23 cellular contexts compared by ENCODE assay signal in the genomic region with DNA sequence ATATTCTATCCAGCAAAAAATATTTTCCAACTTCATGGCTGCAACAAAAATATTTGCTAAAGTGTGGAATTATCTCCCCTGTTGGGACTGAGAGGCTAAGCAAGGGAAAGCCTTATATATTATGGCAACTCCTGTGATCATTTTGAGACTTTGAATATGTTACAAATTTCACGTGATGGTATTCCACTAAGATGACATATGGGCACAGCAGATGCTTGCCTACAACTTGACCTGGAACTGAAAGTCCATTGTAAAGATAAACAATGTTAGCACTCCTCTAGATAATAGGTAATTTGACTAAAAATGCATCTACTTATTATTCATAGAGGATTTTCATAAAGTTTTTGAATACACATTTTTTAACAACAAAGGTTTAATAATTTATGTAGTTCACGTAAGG.
"Had no signal": no experiment of that assay in that cellular context is flagged by ENCODE, and none has a peak within 500 bp of the region (broad histone marks: within the 10 kb centered on the region; RNA-seq: fewer than 3 reads in every experiment).

No MANE protein-coding gene starts in this region.

- H3K9me3 ChIP-seq: neutrophil, ovary, right atrium auricular region, right lobe of liver, tibial nerve, uterus had no signal

- H3K27me3 ChIP-seq: neural progenitor cell, neutrophil, ovary, right atrium auricular region, right lobe of liver, tibial nerve, uterus had no signal

- DNase-seq: islet precursor cell; left ventricle myocardium inferior; naive B cell; natural killer cell; nephron progenitor cell; occipital lobe; ovary; right lobe of liver; stimulated activated CD4-positive, alpha-beta T cell treated with anti-CD3 and anti-CD28 coated beads, Interleukin-1b, Interleukin-23, amount 100 ng/mL, for 48 hours; stimulated activated CD4-positive, alpha-beta T cell treated with anti-CD3 and anti-CD28 coated beads, Interleukin-2, amount 100 ng/mL, for 48 hours; stimulated activated CD4-positive, alpha-beta T cell treated with anti-CD3 and anti-CD28 coated beads, Interleukin-4, amount 100 ng/mL, for 4 hours; stimulated activated CD8-positive, alpha-beta memory T cell treated with anti-CD3 and anti-CD28 coated beads, Interleukin-4, amount 100 ng/mL, for 48 hours; stimulated activated naive CD4-positive, alpha-beta T cell treated with Interleukin-2 at 50 U/mL for 16 hours; stimulated activated naive CD8-positive, alpha-beta T cell treated with anti-CD3 and anti-CD28 coated beads, Interleukin-15, amount 100 ng/mL, for 72 hours; substantia nigra; uterus had no signal

- H3K4me2 ChIP-seq: neural progenitor cell, smooth muscle cell had no signal

- H3K4me3 ChIP-seq: left ventricle myocardium inferior, lung, neural progenitor cell, ovary, right atrium auricular region, right lobe of liver, smooth muscle cell, tibial nerve, uterus had no signal

- H3K36me3 ChIP-seq: left ventricle myocardium inferior, neural progenitor cell, neutrophil, ovary, right atrium auricular region, right lobe of liver, tibial nerve, uterus had no signal

- H3K27ac ChIP-seq: left ventricle myocardium inferior, neural progenitor cell, neutrophil, ovary, right atrium auricular region, right lobe of liver, tibial nerve, uterus had no signal

- H3K4me1 ChIP-seq: left ventricle myocardium inferior, neural progenitor cell, right atrium auricular region, right lobe of liver, tibial nerve, uterus had no signal

- ATAC-seq: natural killer cell; right lobe of liver; stimulated activated memory B cell treated with anti-CD40 and anti-IgM and Interleukin-4, amounts not matched to agents 10 μg/mL and 1 μg/mL and 100 μg/mL, for 72 hours; stimulated activated naive CD8-positive, alpha-beta T cell treated with anti-CD3 and anti-CD28 coated beads, Interleukin-15, amount 100 ng/mL, for 72 hours had no signal

- H2AFZ ChIP-seq: neural progenitor cell had no signal

- H3K9ac ChIP-seq: neural progenitor cell had no signal
